18 cellular contexts compared by ENCODE assay signal in the genomic region with DNA sequence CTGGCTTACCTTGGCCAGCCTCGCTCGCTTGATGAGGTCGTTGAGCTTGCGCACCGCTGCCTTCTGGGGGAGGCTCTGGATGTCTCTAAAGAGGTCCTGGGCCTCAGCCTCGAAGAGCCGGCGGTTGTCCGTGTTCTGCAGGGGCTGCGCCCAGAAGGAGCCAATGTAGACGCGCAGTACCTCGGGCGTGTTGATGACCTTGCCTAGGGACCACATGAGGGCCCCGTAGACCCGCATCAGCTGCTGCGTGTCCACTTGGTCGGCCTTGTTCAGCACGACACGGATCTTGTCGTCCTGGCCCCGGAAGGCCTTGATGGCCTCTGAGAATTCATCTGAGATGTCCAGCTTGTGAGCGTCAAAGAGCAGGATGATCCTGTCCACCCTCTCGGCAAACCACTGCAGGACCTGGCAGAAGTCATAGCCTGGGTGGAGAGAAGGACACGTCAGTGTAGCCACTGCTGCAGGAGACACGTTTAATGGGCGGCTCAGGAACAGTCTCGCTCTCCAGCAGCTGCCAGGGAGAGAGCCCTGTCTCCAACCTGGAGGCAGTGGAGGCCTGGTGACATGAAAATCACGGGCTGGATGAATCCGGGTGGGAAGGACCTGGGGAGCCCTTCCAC. TPM values are rescaled to one million over a fixed set of nuclear protein-coding genes. Genes with fewer than 3 reads are reported as not detected.
DNase-seq lines count a peak whose midpoint lies in the region; ATAC-seq, FAIRE-seq and TF ChIP-seq lines count a peak whose summit lies in the region.
"Had no signal": no experiment of that assay in that cellular context is flagged by ENCODE, and none has a peak within 500 bp of the region (broad histone marks: within the 10 kb centered on the region; RNA-seq: fewer than 3 reads in every experiment).

No MANE protein-coding gene starts in this region.

- H3K36me3 ChIP-seq in RWPE2 (ENCODE audit: low read depth) (peaks cover 85% of the 10 kb centered on the region), heart right ventricle (peaks cover 0 to 58% (median 8%) of the 10 kb centered on the region in 9 donors), small intestine (ENCODE audit: control insufficient read depth in 2 of 2, insufficient read depth in 2 of 2, low read length in 2 of 2) (peaks cover 0 to 3% of the 10 kb centered on the region in 2 donors)

- intact Hi-C loops in heart right ventricle (cut with DNase I), result loop anchor here in 4 of 10 donors (5.0 to 10.0 kb wide), 4 partner anchors 45 to 55 kb away; a partner anchor contains a TSS

- H3K4me1 Mint-ChIP-seq in progenitor cell of endocrine pancreas (ENCODE audit: low read depth), result peaks cover 41% of the 10 kb centered on the region
- H3K4me1 Mint-ChIP-seq: activated naive CD4-positive, alpha-beta T cell treated with anti-CD3 and anti-CD28 coated beads, Interleukin-2, amount 50 U/mL, for 24 hours had no signal

- TF ChIP-seq CTCF in C4-2B (conservative IDR thresholded peaks at IDR 0.05), result no peak
- TF ChIP-seq CTCF in RWPE2 (IDR thresholded peaks at IDR 0.05; ENCODE audit: poor library complexity, severe bottlenecking), result no peak
- TF ChIP-seq CTCF in heart right ventricle (IDR thresholded peaks at IDR 0.05), result no peak
- TF ChIP-seq CTCF in progenitor cell of endocrine pancreas (IDR thresholded peaks at IDR 0.05; ENCODE audit: unreplicated experiment), result no peak

- DNase-seq in RWPE2 (ENCODE audit: low spot score) (peak; percentile 66), heart right ventricle (peak in 1 of 2 donors; percentile 45), progenitor cell of endocrine pancreas (ENCODE audit: low spot score, unreplicated experiment) (no peak), small intestine (no peak), NOMO-1 (lab: John Stamatoyannopoulos, UW; ENCODE audit: unreplicated experiment in 2 of 2) (no peak), occipital lobe (lab: John Stamatoyannopoulos, UW) (no peak)
- DNase-seq in stimulated activated CD4-positive, alpha-beta T cell treated with anti-CD3 and anti-CD28 coated beads, Interleukin-4, amount 100 ng/mL, for 1 hour, result no peak
- DNase-seq: activated CD4-positive, CD25-positive, alpha-beta regulatory T cell treated with anti-CD3 and anti-CD28 coated beads, Interleukin-2, amount 50 U/mL, for 72 hours; activated T-cell treated with anti-CD3 and anti-CD28 coated beads for 4 hours; foreskin keratinocyte; NCI-H2107; RPMI8226; T-helper 2 cell had no signal

- WGBS in heart right ventricle, 2 donors, result 66 to 69% methylated on average over 30 of the region's 30 CpGs
- 88 to 94% (median 89%) methylated on average over 30 of the region's 30 CpGs for WGBS in small intestine, 3 donors

- ATAC-seq in RWPE2 (ENCODE audit: low read depth) (no peak), heart right ventricle (peak in 7 of 8 donors; percentile 25 to 46 (median 33))
- ATAC-seq: foreskin keratinocyte; HCT116; stimulated activated effector memory CD8-positive, alpha-beta T cell treated with anti-CD3 and anti-CD28 coated beads, Interleukin-12 subunit alpha, Interleukin-12 subunit beta, amount 100 ng/mL, for 72 hours had no signal

- no peak overlapping the region for H3K4me3 Mint-ChIP-seq in progenitor cell of endocrine pancreas (ENCODE audit: low read depth)
- H3K4me3 Mint-ChIP-seq: activated naive CD4-positive, alpha-beta T cell treated with anti-CD3 and anti-CD28 coated beads, Interleukin-2, amount 50 U/mL, for 24 hours; stimulated activated effector memory CD8-positive, alpha-beta T cell treated with anti-CD3 and anti-CD28 coated beads, Interleukin-12 subunit alpha, Interleukin-12 subunit beta, amount 100 ng/mL, for 72 hours had no signal

- H3K9me3 ChIP-seq in RWPE2 (ENCODE audit: severe bottlenecking) (no peaks in the 10 kb centered on the region), heart right ventricle (no peaks in the 10 kb centered on the region), small intestine (ENCODE audit: control insufficient read depth, low read depth) (no peaks in the 10 kb centered on the region)
- H3K9me3 ChIP-seq: vagina had no signal

- H3K4me3 ChIP-seq in RWPE2 (ENCODE audit: severe bottlenecking), result no peak overlapping the region
- H3K4me3 ChIP-seq in heart right ventricle, result no peak overlapping the region
- no peak overlapping the region for H3K4me3 ChIP-seq in small intestine (ENCODE audit: low read depth in 1 of 2, low read length in 2 of 2)
- H3K4me3 ChIP-seq: vagina had no signal

- H3K9me3 Mint-ChIP-seq in progenitor cell of endocrine pancreas (ENCODE audit: low read depth), result no peaks in the 10 kb centered on the region
- H3K9me3 Mint-ChIP-seq: activated naive CD4-positive, alpha-beta T cell treated with anti-CD3 and anti-CD28 coated beads, Interleukin-2, amount 50 U/mL, for 24 hours; stimulated activated effector memory CD8-positive, alpha-beta T cell treated with anti-CD3 and anti-CD28 coated beads, Interleukin-12 subunit alpha, Interleukin-12 subunit beta, amount 100 ng/mL, for 72 hours had no signal

- H3K27me3 Mint-ChIP-seq in progenitor cell of endocrine pancreas, result no peaks in the 10 kb centered on the region
- H3K27me3 Mint-ChIP-seq: activated naive CD4-positive, alpha-beta T cell treated with anti-CD3 and anti-CD28 coated beads, Interleukin-2, amount 50 U/mL, for 24 hours had no signal

- FAIRE-seq in small intestine (lab: Jason Lieb, UNC), result no peak

- peaks cover 12% of the 10 kb centered on the region for H3K4me1 ChIP-seq in RWPE2 (ENCODE audit: insufficient read depth, poor library complexity, severe bottlenecking)
- H3K4me1 ChIP-seq in heart right ventricle, result peaks cover 32 to 100% (median 97%) of the 10 kb centered on the region in 9 donors
- H3K4me1 ChIP-seq in small intestine (ENCODE audit: control insufficient read depth in 2 of 2, insufficient read depth in 1 of 2, low read depth in 1 of 2, low read length in 1 of 2), result peaks cover 0 to 2% of the 10 kb centered on the region in 2 donors

- H3K36me3 Mint-ChIP-seq in progenitor cell of endocrine pancreas (ENCODE audit: insufficient read depth), result peaks cover 8% of the 10 kb centered on the region

- H3K27ac ChIP-seq in C4-2B, result peak overlapping the region; percentile 6; the same call in 1 of the 2 replicates
- H3K27ac ChIP-seq in RWPE2 (ENCODE audit: poor library complexity, severe bottlenecking), result no peak overlapping the region
- H3K27ac ChIP-seq in heart right ventricle, result peak overlapping the region; percentile 3 to 87 (median 76)
- H3K27ac ChIP-seq in small intestine (ENCODE audit: low read depth in 1 of 2, low read length in 1 of 2), result no peak overlapping the region
- H3K27ac ChIP-seq: foreskin keratinocyte, vagina had no signal

- H3K27me3 ChIP-seq in RWPE2 (ENCODE audit: insufficient read depth, poor library complexity, severe bottlenecking) (no peaks in the 10 kb centered on the region), heart right ventricle (no peaks in the 10 kb centered on the region), small intestine (ENCODE audit: control insufficient read depth in 2 of 2, insufficient read depth in 2 of 2, low read length in 2 of 2) (no peaks in the 10 kb centered on the region)
- H3K27me3 ChIP-seq: foreskin keratinocyte, vagina had no signal

- H3K27ac Mint-ChIP-seq in progenitor cell of endocrine pancreas, result peak overlapping the region; percentile 83
- H3K27ac Mint-ChIP-seq: activated naive CD4-positive, alpha-beta T cell treated with anti-CD3 and anti-CD28 coated beads, Interleukin-2, amount 50 U/mL, for 24 hours had no signal

RNA-seq across cellular contexts. Expression of a gene that starts 25.5 kb away (rescaled TPM):
- total RNA-seq in heart right ventricle, result 1 to 10 TPM; 1.6 to 5.9 (median 2.4) TPM
- polyA plus RNA-seq in heart right ventricle, result 1 to 10 TPM in 1 of 2 donors, under 1 TPM in 1; 0.94 to 8.7 TPM
- total RNA-seq in progenitor cell of endocrine pancreas, result 6.6 and 7.9 TPM in 2 replicates
- under 1 TPM; 0.45 to 0.60 (median 0.54) TPM for polyA plus RNA-seq in small intestine
- total RNA-seq in occipital lobe, result 0.16 TPM

RNA-seq across cellular contexts. Expression of a gene that starts 53.0 kb away (rescaled TPM):
- total RNA-seq in heart right ventricle, result 10 to 100 TPM; 29.8 to 62.7 (median 46.6) TPM
- 10 to 100 TPM; 23.4 to 24.2 TPM for polyA plus RNA-seq in heart right ventricle
- total RNA-seq in progenitor cell of endocrine pancreas, result 17.2 and 18.4 TPM in 2 replicates
- 10 to 100 TPM in 1 of 3 donors, 1 to 10 TPM in 2; 9.4 to 13.5 (median 9.5) TPM for polyA plus RNA-seq in small intestine
- total RNA-seq in occipital lobe, result 2.2 TPM

Comparison
In these comparisons a context has a peak if more than half of its experiments do, and no peak if none do; other contexts are left out.
1. H3K27ac ChIP-seq: peak in C4-2B (single experiment) and heart right ventricle (10 of 10); none in RWPE2 (single experiment) and small intestine (0 of 2).